Comparison of ENCODE assay signal across 8 cellular contexts in genomic region chr10:72320676-72321247, GRCh38. TPM values are rescaled to one million over a fixed set of nuclear protein-coding genes. Genes with fewer than 3 reads are reported as not detected.
DNase-seq lines count a peak whose midpoint lies in the region; ATAC-seq and TF ChIP-seq lines count a peak whose summit lies in the region.

No MANE protein-coding gene starts in this region.

- H2AFZ ChIP-seq in osteoblast (ENCODE audit: low read length) = peak overlapping the region; percentile 79

- POLR2A ChIA-PET in Panc1 (lab: Charles Lee) = interaction anchor here (0.5 to 0.7 kb wide), 2 partner anchors 65 to 105 kb away, joined by 5 to 14 read pairs; partner anchors contain the start of gene ANAPC16

- intact Hi-C loops in Panc1 (cut with micrococcal nuclease; ENCODE audit: unreplicated experiment) = no loop called here

- BruUV-seq in Panc1 (replicated peaks; lab: Mats Ljungman, UMichigan) = no TSS peak

- H3K4me3 Mint-ChIP-seq in activated T-helper 17 cell treated with anti-CD3 and anti-CD28 coated beads, Interleukin-2, amount 50 U/mL, for 72 hours = peak overlapping the region; percentile 90

- peak overlapping the region; percentile 94 for H3K27ac ChIP-seq in HUES48 (ENCODE audit: low read depth, low read length)
- H3K27ac ChIP-seq in Panc1 (ENCODE audit: low read length) = peak overlapping the region; percentile 89
- H3K27ac ChIP-seq in osteoblast (ENCODE audit: low read depth, low read length) = peak overlapping the region; percentile 90

- no peaks in the 10 kb centered on the region for H3K79me2 ChIP-seq in osteoblast (ENCODE audit: insufficient read depth, low read length)

- H3K4me3 ChIP-seq in HUES48 (ENCODE audit: low read depth, low read length) (no peak overlapping the region), Panc1 (ENCODE audit: low read depth in 2 of 2, low read length in 2 of 2) (no peak overlapping the region), fibroblast of the aortic adventitia (ENCODE audit: low read depth, low read length) (peak overlapping the region; percentile 31), osteoblast (ENCODE audit: insufficient read depth, low read length) (no peak overlapping the region)

- H3K9me3 ChIP-seq in ES-I3 (ENCODE audit: control insufficient read depth, insufficient read depth, low read length) (no peaks in the 10 kb centered on the region), HUES48 (ENCODE audit: control insufficient read depth, insufficient read depth, low read length) (no peaks in the 10 kb centered on the region), Panc1 (ENCODE audit: control insufficient read depth, insufficient read depth, low read depth, low read length) (no peaks in the 10 kb centered on the region), osteoblast (ENCODE audit: low read depth, low read length) (no peaks in the 10 kb centered on the region)

- H3K27me3 ChIP-seq in HUES48 (ENCODE audit: control insufficient read depth, insufficient read depth, low read length) (no peaks in the 10 kb centered on the region), Panc1 (ENCODE audit: control insufficient read depth, insufficient read depth, low read length) (no peaks in the 10 kb centered on the region), osteoblast (ENCODE audit: insufficient read depth, low read length) (no peaks in the 10 kb centered on the region)

- no peaks in the 10 kb centered on the region for H3K27me3 Mint-ChIP-seq in activated T-helper 17 cell treated with anti-CD3 and anti-CD28 coated beads, Interleukin-2, amount 50 U/mL, for 72 hours

- H4K20me1 ChIP-seq in osteoblast (ENCODE audit: insufficient read depth, low read length) = no peaks in the 10 kb centered on the region

- H3K36me3 Mint-ChIP-seq in activated T-helper 17 cell treated with anti-CD3 and anti-CD28 coated beads, Interleukin-2, amount 50 U/mL, for 72 hours (ENCODE audit: low read depth) = peaks cover 21% of the 10 kb centered on the region

- no peaks in the 10 kb centered on the region for H3K36me3 ChIP-seq in ES-I3 (ENCODE audit: insufficient read depth, low read length)
- no peaks in the 10 kb centered on the region for H3K36me3 ChIP-seq in HUES48 (ENCODE audit: control insufficient read depth, insufficient read depth, low read length)
- H3K36me3 ChIP-seq in Panc1 (ENCODE audit: control insufficient read depth, insufficient read depth, low read length) = no peaks in the 10 kb centered on the region
- H3K36me3 ChIP-seq in osteoblast (ENCODE audit: insufficient read depth, low read length) = no peaks in the 10 kb centered on the region

- peak overlapping the region; percentile 41; the same call in 1 of the 2 replicates for H3K9ac ChIP-seq in ES-I3 (ENCODE audit: low read depth, low read length)
- H3K9ac ChIP-seq in HUES48 (ENCODE audit: low read depth, low read length) = peak overlapping the region; percentile 77

- peak overlapping the region; percentile 88 for H3K27ac Mint-ChIP-seq in activated T-helper 17 cell treated with anti-CD3 and anti-CD28 coated beads, Interleukin-2, amount 50 U/mL, for 72 hours

- peak; percentile 96 for DNase-seq in Panc1 (ENCODE audit: low read depth, low spot score)
- peak; percentile 100 for DNase-seq in fibroblast of the aortic adventitia (ENCODE audit: low read depth)
- DNase-seq in osteoblast (ENCODE audit: insufficient read length, low spot score, missing footprints) = peak; percentile 100
- no peak for DNase-seq in NCI-H1048 (lab: John Stamatoyannopoulos, UW)

- TF ChIP-seq CTCF in Panc1 (IDR thresholded peaks at IDR 0.05) (no peak), fibroblast of the aortic adventitia (IDR thresholded peaks at IDR 0.05; ENCODE audit: insufficient read depth, low read length) (no peak), osteoblast (IDR thresholded peaks at IDR 0.05; ENCODE audit: extremely low read depth, low read depth, low read length) (no peak)

- ATAC-seq in GM21619 (IDR thresholded peaks at IDR 0.05; ENCODE audit: unreplicated experiment) = peak; percentile 63
- ATAC-seq in Panc1 = peak; percentile 82
- ATAC-seq in activated T-helper 17 cell treated with anti-CD3 and anti-CD28 coated beads, Interleukin-2, amount 50 U/mL, for 72 hours (replicated peaks) = peak; percentile 82

- H3K4me2 ChIP-seq in osteoblast (ENCODE audit: insufficient read depth, low read length) = peak overlapping the region; percentile 74

- H3K4me1 ChIP-seq in ES-I3 (ENCODE audit: insufficient read depth, low read length) (peaks cover 46% of the 10 kb centered on the region), HUES48 (ENCODE audit: control insufficient read depth, insufficient read depth, low read length) (peaks cover 32% of the 10 kb centered on the region), Panc1 (ENCODE audit: control insufficient read depth, insufficient read depth, low read length) (peaks cover 91% of the 10 kb centered on the region), osteoblast (ENCODE audit: insufficient read depth, low read length) (peaks cover 46% of the 10 kb centered on the region)

- H3K9me3 Mint-ChIP-seq in activated T-helper 17 cell treated with anti-CD3 and anti-CD28 coated beads, Interleukin-2, amount 50 U/mL, for 72 hours = no peaks in the 10 kb centered on the region

- H3K4me1 Mint-ChIP-seq in activated T-helper 17 cell treated with anti-CD3 and anti-CD28 coated beads, Interleukin-2, amount 50 U/mL, for 72 hours = peaks cover 28% of the 10 kb centered on the region

- in situ Hi-C loops in Panc1 (cut with HindIII; ENCODE audit: low pct_unique_long_range_greater_than_20kb, low sequenced_read_pairs) = loop anchor here (25.0 kb wide), 1 partner anchor 358 kb away; the partner anchor contains the start of gene CHST3

- CTCF ChIA-PET in Panc1 (lab: Charles Lee) = interaction anchor here (0.6 to 1.2 kb wide), 7 partner anchors 16 to 423 kb away, joined by 3 to 6 read pairs (median 4); no protein-coding TSS in a partner anchor

RNA-seq across cellular contexts. Expression of gene DNAJB12, which starts 34.0 kb away (rescaled TPM):
- 51.0 TPM for total RNA-seq in Panc1 (2021; ENCODE audit: unreplicated experiment)
- polyA plus RNA-seq in Panc1 (2012; ENCODE audit: insufficient read length) = 46.8 TPM
- total RNA-seq in activated T-helper 17 cell treated with anti-CD3 and anti-CD28 coated beads, Interleukin-2, amount 50 U/mL, for 72 hours = 10 to 100 TPM; 32.0 to 35.9 TPM
- total RNA-seq in fibroblast of the aortic adventitia (ENCODE audit: low replicate concordance) = 17.7 and 24.5 TPM in 2 replicates
- 48.0 and 52.5 TPM in 2 replicates for total RNA-seq in osteoblast

RNA-seq across cellular contexts. Expression of gene DDIT4, which starts 47.0 kb away (rescaled TPM):
- total RNA-seq in Panc1 (2021; ENCODE audit: unreplicated experiment) (157 TPM), fibroblast of the aortic adventitia (ENCODE audit: low replicate concordance) (52.4 and 166 TPM in 2 replicates), osteoblast (366 and 522 TPM in 2 replicates)
- polyA plus RNA-seq in Panc1 (2012; ENCODE audit: insufficient read length) = 344 TPM
- 1,000 to 10,000 TPM in 1 of 2 donors, 100 to 1,000 TPM in 1; 746 to 1,569 TPM for total RNA-seq in activated T-helper 17 cell treated with anti-CD3 and anti-CD28 coated beads, Interleukin-2, amount 50 U/mL, for 72 hours
